11 cellular contexts compared by ENCODE assay signal in the genomic region with DNA sequence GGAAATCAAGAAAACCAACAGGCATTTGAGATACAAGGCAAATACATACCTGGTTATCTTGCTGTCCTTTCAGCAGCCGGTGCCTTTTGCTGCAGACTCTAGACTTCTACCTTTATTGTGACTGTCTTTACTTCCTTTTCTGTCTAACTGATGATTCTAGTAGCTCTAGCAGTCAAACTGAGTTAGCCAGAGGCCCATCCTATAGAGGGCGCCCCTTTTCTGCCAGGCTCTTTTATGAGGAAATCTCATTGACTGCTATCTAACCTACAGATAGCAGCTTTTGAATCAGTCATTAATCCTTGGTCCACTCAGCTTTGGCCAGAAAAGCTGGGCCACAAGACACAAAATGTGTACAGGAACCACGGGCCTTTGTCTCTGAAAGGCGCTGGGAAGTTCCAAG.
DNase-seq lines count a peak whose midpoint lies in the region; ATAC-seq, FAIRE-seq and TF ChIP-seq lines count a peak whose summit lies in the region.
"Had no signal": no experiment of that assay in that cellular context is flagged by ENCODE, and none has a peak within 500 bp of the region (broad histone marks: within the 10 kb centered on the region; RNA-seq: fewer than 3 reads in every experiment).

No MANE protein-coding gene starts in this region.

- TF ChIP-seq RAD21 in HepG2 (CRISPR knock-in tag; IDR thresholded peaks at IDR 0.05): no peak

- H3K4me3 ChIP-seq in HepG2 (replicated peaks in 1 of 3; ENCODE audit: insufficient read depth in 1 of 3, low read depth in 2 of 3, low read length in 3 of 3) (no peak overlapping the region), right lobe of liver (no peak overlapping the region), cardiac fibroblast (replicated peaks in 1 of 2; ENCODE audit: low read depth in 2 of 2, low read length in 2 of 2) (no peak overlapping the region)

- H3K36me3 ChIP-seq in HepG2 (replicated peaks in 1 of 2; ENCODE audit: control insufficient read depth in 1 of 2, insufficient read depth in 2 of 2, low read length in 2 of 2) (no peaks in the 10 kb centered on the region), right lobe of liver (no peaks in the 10 kb centered on the region)

- no peak for FAIRE-seq in HepG2 (lab: Jason Lieb, UNC)

- H3K9me3 ChIP-seq in HepG2 (ENCODE audit: low read length) (no peaks in the 10 kb centered on the region), right lobe of liver (no peaks in the 10 kb centered on the region)

- 11% methylated on average over 4 of the region's 4 CpGs for WGBS in HepG2 (ENCODE audit: low lambda C conversion rate)
- WGBS in right lobe of liver (ENCODE audit: insufficient coverage, low coverage, low lambda C conversion rate, missing lambda C conversion rate): 53% methylated on average over 4 of the region's 4 CpGs

- BruUV-seq in HepG2 (replicated peaks; lab: Mats Ljungman, UMichigan): no TSS peak

- TF ChIP-seq EP300 in HepG2 (IDR thresholded peaks at IDR 0.05; ENCODE audit: low read depth in 2 of 2, low read length in 2 of 2) (no peak), HepG2 (CRISPR knock-in tag; IDR thresholded peaks at IDR 0.05; ENCODE audit: borderline replicate concordance) (no peak)

- H3K27ac ChIP-seq in HepG2 (ENCODE audit: extremely low read length, insufficient read depth, low read length) (no peak overlapping the region), right lobe of liver (no peak overlapping the region)
- H3K27ac ChIP-seq: parathyroid adenoma had no signal

- no peak overlapping the region for H3K4me2 ChIP-seq in HepG2 (ENCODE audit: low read depth, low read length)

- H4K20me1 ChIP-seq in HepG2 (ENCODE audit: insufficient read depth, low read length): no peaks in the 10 kb centered on the region

- ATAC-seq in HepG2 (no peak; the same call in 2 of the 3 replicates), right lobe of liver (no peak), GM21825 (IDR thresholded peaks at IDR 0.05; ENCODE audit: unreplicated experiment) (no peak)
- no peak for ATAC-seq in activated CD4-positive, CD25-positive, alpha-beta regulatory T cell treated with anti-CD3 and anti-CD28 coated beads, Interleukin-2, amount 50 U/mL, for 24 hours
- ATAC-seq: T-cell had no signal

- H3K4me1 ChIP-seq in HepG2 (ENCODE audit: insufficient read depth, low read length) (no peaks in the 10 kb centered on the region), right lobe of liver (no peaks in the 10 kb centered on the region)
- H3K4me1 ChIP-seq: parathyroid adenoma had no signal

- POLR2A ChIA-PET in HepG2 (lab: Yijun Ruan, JAX): no interaction called here

- intact Hi-C loops in HepG2 (cut with micrococcal nuclease; ENCODE audit: unreplicated experiment) (no loop called here), right lobe of liver (cut with DNase I) (no loop called here)

- H3K9ac ChIP-seq in HepG2 (ENCODE audit: insufficient read depth, low read depth, low read length): no peak overlapping the region
- H3K9ac ChIP-seq: parathyroid adenoma had no signal

- H3K79me2 ChIP-seq in HepG2 (ENCODE audit: insufficient read depth, low read length): no peaks in the 10 kb centered on the region
- H3K79me2 ChIP-seq: parathyroid adenoma had no signal

- H3K27me3 ChIP-seq in HepG2 (ENCODE audit: control insufficient read depth in 1 of 2, insufficient read depth in 2 of 2, low read length in 2 of 2): no peaks in the 10 kb centered on the region
- no peaks in the 10 kb centered on the region for H3K27me3 ChIP-seq in right lobe of liver

- H2AFZ ChIP-seq in HepG2 (ENCODE audit: low read length): no peak overlapping the region
- H2AFZ ChIP-seq: parathyroid adenoma had no signal

- DNase-seq in HepG2 (ENCODE audit: low spot score) (peak; percentile 8), right lobe of liver (no peak), NCI-H226 (peak; percentile 9), cardiac fibroblast (ENCODE audit: low read depth in 2 of 2) (peak; percentile 4 to 9), NCI-H187 treated with DMSO at 0.1 percent for 48 hours (lab: John Stamatoyannopoulos, UW) (no peak), SHP77 treated with DMSO at 0.1 percent for 48 hours (lab: John Stamatoyannopoulos, UW) (no peak)
- DNase-seq: activated naive CD4-positive, alpha-beta T cell treated with anti-CD3 and anti-CD28 coated beads, Interleukin-2, amount 10 ng/mL, durations not matched to agents 7 days and 5 days; T-cell had no signal

- in situ Hi-C loops in HepG2 (cut with HindIII; ENCODE audit: extremely low pct_ligation_motif_present, low pct_unique_long_range_greater_than_20kb): no loop called here

- TF ChIP-seq POLR2A in HepG2 (IDR thresholded peaks at IDR 0.05; ENCODE audit: insufficient read depth in 1 of 2, low read depth in 2 of 2, low read length in 2 of 2) (no peak), right lobe of liver (IDR thresholded peaks at IDR 0.05) (no peak)

- CTCF ChIA-PET in HepG2 (lab: Yijun Ruan, JAX; ENCODE audit: low intra/inter-chr PET ratio, low total read pairs): no interaction called here

- TF ChIP-seq CTCF in HepG2 (CRISPR knock-in tag; IDR thresholded peaks at IDR 0.05): peak; percentile 22; the same call in 1 of the 2 replicates
- TF ChIP-seq CTCF in right lobe of liver (IDR thresholded peaks at IDR 0.05): peak in 2 of 4 donors; percentile 15 to 23
- peak; percentile 5 for TF ChIP-seq CTCF in cardiac fibroblast (IDR thresholded peaks at IDR 0.05; ENCODE audit: low read depth, low read length)

TF ChIP-seq in HepG2, 621 proteins besides CTCF, POLR2A, EP300 and RAD21:
- TF ChIP-seq, protein P1, sequence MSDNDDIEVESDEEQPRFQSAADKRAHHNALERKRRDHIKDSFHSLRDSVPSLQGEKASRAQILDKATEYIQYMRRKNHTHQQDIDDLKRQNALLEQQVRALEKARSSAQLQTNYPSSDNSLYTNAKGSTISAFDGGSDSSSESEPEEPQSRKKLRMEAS (IDR thresholded peaks at IDR 0.05): no peak
- peak; percentile 15; the same call in 1 of the 2 replicates for TF ChIP-seq STAG1 (CRISPR knock-in tag; IDR thresholded peaks at IDR 0.05)
TF ChIP-seq in HepG2: peak in this region for 1.

Comparison
In these comparisons a context has a peak if more than half of its experiments do, and no peak if none do; other contexts are left out.
1. DNase-seq: peak in HepG2 (single experiment), NCI-H226 (single experiment) and cardiac fibroblast (2 of 2); none in right lobe of liver (0 of 3), NCI-H187 treated with DMSO at 0.1 percent for 48 hours (single experiment) and SHP77 treated with DMSO at 0.1 percent for 48 hours (single experiment).